17 cellular contexts compared by ENCODE assay signal in genomic region chr16:69314534-69314933, GRCh38. TPM values are rescaled to one million over a fixed set of nuclear protein-coding genes. Genes with fewer than 3 reads are reported as not detected.
DNase-seq lines count a peak whose midpoint lies in the region; ATAC-seq and TF ChIP-seq lines count a peak whose summit lies in the region.
"Had no signal": no experiment of that assay in that cellular context is flagged by ENCODE, and none has a peak within 500 bp of the region (broad histone marks: within the 10 kb centered on the region; RNA-seq: fewer than 3 reads in every experiment).

No MANE protein-coding gene starts in this region.

- H3K23ac ChIP-seq in mesenchymal stem cell (ENCODE audit: low read length in 2 of 2): no peak overlapping the region

- TF ChIP-seq POLR2A in sigmoid colon (IDR thresholded peaks at IDR 0.05): no peak

- H3K36me3 ChIP-seq in mesenchymal stem cell (ENCODE audit: control insufficient read depth in 1 of 2, insufficient read depth in 2 of 2, low read depth in 1 of 2, low read length in 2 of 2) (peaks cover 54 to 56% of the 10 kb centered on the region in 2 experiments), sigmoid colon (peaks cover 25 to 60% (median 36%) of the 10 kb centered on the region in 4 donors), neural progenitor cell (no peaks in the 10 kb centered on the region)

- H3K4me1 ChIP-seq in mesenchymal stem cell (ENCODE audit: control insufficient read depth, insufficient read depth, low read depth, low read length) (peaks cover 8% of the 10 kb centered on the region), sigmoid colon (peaks cover 0 to 28% (median 20%) of the 10 kb centered on the region in 4 donors), neural progenitor cell (no peaks in the 10 kb centered on the region)

- H2BK5ac ChIP-seq in mesenchymal stem cell (ENCODE audit: low read depth, low read length, poor library complexity, severe bottlenecking): no peak overlapping the region

- no peaks in the 10 kb centered on the region for H3K27me3 Mint-ChIP-seq in activated naive CD8-positive, alpha-beta T cell treated with anti-CD3 and anti-CD28 coated beads, Interleukin-2, amount 50 U/mL, for 24 hours
- no peaks in the 10 kb centered on the region for H3K27me3 Mint-ChIP-seq in activated naive CD8-positive, alpha-beta T cell treated with anti-CD3 and anti-CD28 coated beads for 36 hours
- H3K27me3 Mint-ChIP-seq in neural progenitor cell (ENCODE audit: insufficient read depth, low read depth): peaks cover 4% of the 10 kb centered on the region

- no peak overlapping the region for H3K4ac ChIP-seq in mesenchymal stem cell (ENCODE audit: low read depth in 1 of 2, low read length in 2 of 2)

- no peak for DNase-seq in activated naive CD8-positive, alpha-beta T cell treated with anti-CD3 and anti-CD28 coated beads, Interleukin-2, amount 50 U/mL, for 24 hours
- no peak for DNase-seq in activated naive CD8-positive, alpha-beta T cell treated with anti-CD3 and anti-CD28 coated beads for 36 hours
- DNase-seq in mesenchymal stem cell (no peak), sigmoid colon (peak; percentile 34), NCI-H748 (lab: John Stamatoyannopoulos, UW; ENCODE audit: unreplicated experiment) (no peak), neural progenitor cell (ENCODE audit: low spot score) (no peak)
- DNase-seq: 8988T; DMS 273 treated with DMSO at 0.1 percent for 48 hours; NCI-H1048; NCI-H146; NCI-H2081 treated with DMSO at 0.1 percent for 48 hours; NCI-H226; NCI-H526 treated with DMSO at 0.1 percent for 48 hours; NK-92 treated with Interleukin-12 subunit alpha and Interleukin-12 subunit beta, amount 100 ng/mL, for 24 hours had no signal

- H3K9me3 ChIP-seq in mesenchymal stem cell (ENCODE audit: control insufficient read depth, low read length) (no peaks in the 10 kb centered on the region), sigmoid colon (no peaks in the 10 kb centered on the region), neural progenitor cell (ENCODE audit: low read depth) (no peaks in the 10 kb centered on the region)
- H3K9me3 ChIP-seq: BLaER1 treated with 17β-estradiol and CSF1 and Interleukin-3, amounts not matched to agents 10 nM and 100 nM had no signal

- H3K4me3 ChIP-seq in mesenchymal stem cell (ENCODE audit: insufficient read depth in 1 of 2, low read depth in 1 of 2, low read length in 2 of 2) (no peak overlapping the region), sigmoid colon (no peak overlapping the region), neural progenitor cell (no peak overlapping the region)
- H3K4me3 ChIP-seq: BLaER1 treated with 17β-estradiol and CSF1 and Interleukin-3, amounts not matched to agents 10 nM and 100 nM; GM23338 had no signal

- peaks cover 26% of the 10 kb centered on the region for H3K36me3 Mint-ChIP-seq in activated naive CD8-positive, alpha-beta T cell treated with anti-CD3 and anti-CD28 coated beads, Interleukin-2, amount 50 U/mL, for 24 hours (ENCODE audit: low read depth)
- peaks cover 20% of the 10 kb centered on the region for H3K36me3 Mint-ChIP-seq in activated naive CD8-positive, alpha-beta T cell treated with anti-CD3 and anti-CD28 coated beads for 36 hours
- H3K36me3 Mint-ChIP-seq in neural progenitor cell: peaks cover 18% of the 10 kb centered on the region

- peaks cover 26% of the 10 kb centered on the region for H3K4me1 Mint-ChIP-seq in activated naive CD8-positive, alpha-beta T cell treated with anti-CD3 and anti-CD28 coated beads, Interleukin-2, amount 50 U/mL, for 24 hours
- peaks cover 19% of the 10 kb centered on the region for H3K4me1 Mint-ChIP-seq in activated naive CD8-positive, alpha-beta T cell treated with anti-CD3 and anti-CD28 coated beads for 36 hours
- H3K4me1 Mint-ChIP-seq in neural progenitor cell: peaks cover 18% of the 10 kb centered on the region

- H3F3A ChIP-seq in neural progenitor cell (ENCODE audit: low read depth): peaks cover 8% of the 10 kb centered on the region

- H2AFZ ChIP-seq in mesenchymal stem cell (ENCODE audit: low read depth, low read length): no peak overlapping the region
- H2AFZ ChIP-seq in neural progenitor cell (replicated peaks): no peak overlapping the region
- H2AFZ ChIP-seq: GM23338 had no signal

- no peak overlapping the region for H2BK120ac ChIP-seq in mesenchymal stem cell (ENCODE audit: low read depth, low read length)

- H3K9me3 Mint-ChIP-seq in activated naive CD8-positive, alpha-beta T cell treated with anti-CD3 and anti-CD28 coated beads, Interleukin-2, amount 50 U/mL, for 24 hours: no peaks in the 10 kb centered on the region
- H3K9me3 Mint-ChIP-seq in activated naive CD8-positive, alpha-beta T cell treated with anti-CD3 and anti-CD28 coated beads for 36 hours: no peaks in the 10 kb centered on the region
- no peaks in the 10 kb centered on the region for H3K9me3 Mint-ChIP-seq in neural progenitor cell
- H3K9me3 Mint-ChIP-seq: GM23338 had no signal

- H3K18ac ChIP-seq in mesenchymal stem cell (ENCODE audit: low read depth in 1 of 2, low read length in 2 of 2): no peak overlapping the region

- no peak overlapping the region for H3K4me3 Mint-ChIP-seq in activated naive CD8-positive, alpha-beta T cell treated with anti-CD3 and anti-CD28 coated beads, Interleukin-2, amount 50 U/mL, for 24 hours
- no peak overlapping the region for H3K4me3 Mint-ChIP-seq in activated naive CD8-positive, alpha-beta T cell treated with anti-CD3 and anti-CD28 coated beads for 36 hours
- no peak overlapping the region for H3K4me3 Mint-ChIP-seq in neural progenitor cell
- H3K4me3 Mint-ChIP-seq: GM23338 had no signal

- intact Hi-C loops in sigmoid colon (cut with DNase I): no loop called here

- H3K9ac ChIP-seq in mesenchymal stem cell (ENCODE audit: low read length): no peak overlapping the region
- H3K9ac ChIP-seq in neural progenitor cell: no peak overlapping the region

- H2AK5ac ChIP-seq in mesenchymal stem cell (ENCODE audit: low read length, severe bottlenecking): no peak overlapping the region

- TF ChIP-seq CTCF in sigmoid colon (IDR thresholded peaks at IDR 0.05) (no peak), neural progenitor cell (IDR thresholded peaks at IDR 0.05) (no peak)

- H3K4me2 ChIP-seq in mesenchymal stem cell (ENCODE audit: low read length, poor library complexity, severe bottlenecking): no peak overlapping the region
- no peak overlapping the region for H3K4me2 ChIP-seq in neural progenitor cell
- H3K4me2 ChIP-seq: BLaER1 treated with 17β-estradiol and CSF1 and Interleukin-3, amounts not matched to agents 10 nM and 100 nM; GM23338 had no signal

- H3K79me1 ChIP-seq in mesenchymal stem cell (replicated peaks; ENCODE audit: low read length, poor library complexity, severe bottlenecking): peaks cover 31% of the 10 kb centered on the region

- H3K27ac ChIP-seq in mesenchymal stem cell (ENCODE audit: low read length, poor library complexity, severe bottlenecking) (no peak overlapping the region), sigmoid colon (no peak overlapping the region), neural progenitor cell (no peak overlapping the region)
- H3K27ac ChIP-seq: BLaER1 treated with 17β-estradiol and CSF1 and Interleukin-3, amounts not matched to agents 10 nM and 100 nM had no signal

- H4K8ac ChIP-seq in mesenchymal stem cell (ENCODE audit: low read length): no peak overlapping the region

- H3K27ac Mint-ChIP-seq in activated naive CD8-positive, alpha-beta T cell treated with anti-CD3 and anti-CD28 coated beads, Interleukin-2, amount 50 U/mL, for 24 hours: peak overlapping the region; percentile 46
- no peak overlapping the region for H3K27ac Mint-ChIP-seq in activated naive CD8-positive, alpha-beta T cell treated with anti-CD3 and anti-CD28 coated beads for 36 hours
- H3K27ac Mint-ChIP-seq in neural progenitor cell: no peak overlapping the region
- H3K27ac Mint-ChIP-seq: GM23338 had no signal

- no peak overlapping the region for H2BK12ac ChIP-seq in mesenchymal stem cell (ENCODE audit: low read length in 2 of 2)

- ATAC-seq in activated naive CD8-positive, alpha-beta T cell treated with anti-CD3 and anti-CD28 coated beads, Interleukin-2, amount 50 U/mL, for 24 hours: no peak
- ATAC-seq: GM23338 had no signal

- no peak for TF ChIP-seq EP300 in sigmoid colon (IDR thresholded peaks at IDR 0.05)

- 94% methylated on average over 11 of the region's 11 CpGs for WGBS in mesenchymal stem cell
- 92 to 94% methylated on average over 11 of the region's 11 CpGs for WGBS in sigmoid colon, 2 donors

- H4K20me1 ChIP-seq in neural progenitor cell (ENCODE audit: low read depth): peaks cover 24% of the 10 kb centered on the region

- peak overlapping the region; percentile 31 for H4K91ac ChIP-seq in mesenchymal stem cell (ENCODE audit: low read length)

- no peak overlapping the region for H2BK15ac ChIP-seq in mesenchymal stem cell (ENCODE audit: low read depth, poor library complexity, severe bottlenecking)

- no peak overlapping the region for H3K14ac ChIP-seq in mesenchymal stem cell (ENCODE audit: low read length in 2 of 2)

- peaks cover 41% of the 10 kb centered on the region for H3K79me2 ChIP-seq in neural progenitor cell (ENCODE audit: low read depth)

- H3K27me3 ChIP-seq in mesenchymal stem cell (ENCODE audit: control insufficient read depth in 1 of 2, insufficient read depth in 1 of 2, low read length in 2 of 2): no peaks in the 10 kb centered on the region
- no peaks in the 10 kb centered on the region for H3K27me3 ChIP-seq in sigmoid colon
- no peaks in the 10 kb centered on the region for H3K27me3 ChIP-seq in neural progenitor cell
- H3K27me3 ChIP-seq: BLaER1 treated with 17β-estradiol and CSF1 and Interleukin-3, amounts not matched to agents 10 nM and 100 nM had no signal

RNA-seq across cellular contexts. Expression of gene VPS4A, which starts 3.4 kb away (rescaled TPM):
- total RNA-seq in activated naive CD8-positive, alpha-beta T cell treated with anti-CD3 and anti-CD28 coated beads for 36 hours: 10 to 100 TPM; 27.0 to 28.6 TPM
- polyA plus RNA-seq in mesenchymal stem cell (2013, experiment 1 of 2): 27.8 TPM
- 27.3 TPM for polyA plus RNA-seq in mesenchymal stem cell (2013, experiment 2 of 2)
- total RNA-seq in sigmoid colon (10 to 100 TPM; 31.7 to 39.3 (median 34.8) TPM), neural progenitor cell (ENCODE audit: low replicate concordance) (21.9 and 35.8 TPM in 2 replicates)
- polyA plus RNA-seq in sigmoid colon: 10 to 100 TPM; 25.8 to 31.7 (median 29.3) TPM

RNA-seq across cellular contexts. Expression of gene PDF, which starts 15.9 kb away (rescaled TPM):
- total RNA-seq in activated naive CD8-positive, alpha-beta T cell treated with anti-CD3 and anti-CD28 coated beads for 36 hours: 10 to 100 TPM; 33.0 to 36.4 TPM
- 7.1 TPM for polyA plus RNA-seq in mesenchymal stem cell (2013, experiment 1 of 2)
- polyA plus RNA-seq in mesenchymal stem cell (2013, experiment 2 of 2): 7.3 TPM
- 10 to 100 TPM in 2 of 4 donors, 1 to 10 TPM in 2; 8.6 to 18.6 (median 10.5) TPM for total RNA-seq in sigmoid colon
- polyA plus RNA-seq in sigmoid colon: 10 to 100 TPM in 1 of 3 donors, 1 to 10 TPM in 1, not detected in 1; 6.5 to 14.7 TPM
- total RNA-seq in neural progenitor cell (ENCODE audit: low replicate concordance): 12.9 and 14.1 TPM in 2 replicates

RNA-seq across cellular contexts. Expression of gene COG8, which starts 24.8 kb away (rescaled TPM):
- 10 to 100 TPM; 30.2 to 31.8 TPM for total RNA-seq in activated naive CD8-positive, alpha-beta T cell treated with anti-CD3 and anti-CD28 coated beads for 36 hours
- polyA plus RNA-seq in mesenchymal stem cell (2013, experiment 1 of 2): 20.3 TPM
- 20.9 TPM for polyA plus RNA-seq in mesenchymal stem cell (2013, experiment 2 of 2)
- total RNA-seq in sigmoid colon (10 to 100 TPM; 32.2 to 57.6 (median 42.5) TPM), neural progenitor cell (ENCODE audit: low replicate concordance) (30.3 and 72.4 TPM in 2 replicates)
- polyA plus RNA-seq in sigmoid colon: 10 to 100 TPM in 2 of 3 donors, 1 to 10 TPM in 1; 9.6 to 26.2 (median 14.8) TPM

RNA-seq across cellular contexts. Expression of gene NIP7, which starts 25.0 kb away (rescaled TPM):
- total RNA-seq in activated naive CD8-positive, alpha-beta T cell treated with anti-CD3 and anti-CD28 coated beads for 36 hours: 10 to 100 TPM; 70.1 to 73.2 TPM
- 23.7 TPM for polyA plus RNA-seq in mesenchymal stem cell (2013, experiment 1 of 2)
- 23.7 TPM for polyA plus RNA-seq in mesenchymal stem cell (2013, experiment 2 of 2)
- total RNA-seq in sigmoid colon: 10 to 100 TPM in 2 of 4 donors, 1 to 10 TPM in 2; 6.9 to 11.4 (median 9.1) TPM
- polyA plus RNA-seq in sigmoid colon: 10 to 100 TPM; 16.5 to 23.8 (median 18.6) TPM
- 17.2 and 23.7 TPM in 2 replicates for total RNA-seq in neural progenitor cell (ENCODE audit: low replicate concordance)

RNA-seq across cellular contexts. Expression of gene TMED6, which starts 37.1 kb away (rescaled TPM):
- 1 to 10 TPM in 1 of 2 experiments, under 1 TPM in 1; 0.70 to 1.2 TPM for total RNA-seq in activated naive CD8-positive, alpha-beta T cell treated with anti-CD3 and anti-CD28 coated beads for 36 hours
- polyA plus RNA-seq in mesenchymal stem cell (2013, experiment 1 of 2): 0.10 TPM
- not detected for polyA plus RNA-seq in mesenchymal stem cell (2013, experiment 2 of 2)
- total RNA-seq in sigmoid colon (not detected), neural progenitor cell (ENCODE audit: low replicate concordance) (not detected in 2 replicates)
- polyA plus RNA-seq in sigmoid colon: 1 to 10 TPM in 2 of 3 donors, not detected in 1; 4.2 to 4.6 TPM
- total RNA-seq: Daoy, GM23338 had no signal
